In genomic region chr3:127488141-127488672, GRCh38 we compare ENCODE assay signal across 21 cellular contexts.
DNase-seq lines count a peak whose midpoint lies in the region; ATAC-seq, FAIRE-seq and TF ChIP-seq lines count a peak whose summit lies in the region.
"Had no signal": no experiment of that assay in that cellular context is flagged by ENCODE, and none has a peak within 500 bp of the region (broad histone marks: within the 10 kb centered on the region; RNA-seq: fewer than 3 reads in every experiment).

No MANE protein-coding gene starts in this region.

- ATAC-seq in activated T-cell treated with anti-CD3 and anti-CD28 coated beads, Interleukin-2, amount 50 U/mL, for 4 hours: no peak
- ATAC-seq in GM18520 (IDR thresholded peaks at IDR 0.05; ENCODE audit: unreplicated experiment): no peak
- ATAC-seq: A549; CD8-positive, alpha-beta T cell had no signal

- peaks cover 72% of the 10 kb centered on the region for H3K27me3 Mint-ChIP-seq in activated T-cell treated with anti-CD3 and anti-CD28 coated beads, Interleukin-2, amount 50 U/mL, for 24 hours
- peaks cover 46% of the 10 kb centered on the region for H3K27me3 Mint-ChIP-seq in activated T-cell treated with anti-CD3 and anti-CD28 coated beads, Interleukin-2, amount 50 U/mL, for 4 hours (ENCODE audit: low read depth)

- peaks cover 5 to 11% of the 10 kb centered on the region in 2 experiments for H3K9me3 ChIP-seq in H1 (ENCODE audit: insufficient read depth in 2 of 2, low read depth in 1 of 2, low read length in 1 of 2)
- H3K9me3 ChIP-seq: A549, BLaER1 had no signal

- H3K27me3 ChIP-seq in H1 (replicated peaks in 1 of 4; ENCODE audit: control insufficient read depth in 3 of 4, extremely low read depth in 1 of 4, insufficient read depth in 3 of 4, low read length in 3 of 4): no peaks in the 10 kb centered on the region
- H3K27me3 ChIP-seq: BLaER1 had no signal

- peaks cover 0 to 4% (median 0%) of the 10 kb centered on the region in 4 experiments; a peak in 1 of 8 replicates for H3K36me3 ChIP-seq in H1 (ENCODE audit: control insufficient read depth in 2 of 4, insufficient read depth in 4 of 4, low read length in 3 of 4)
- H3K36me3 ChIP-seq: BLaER1 had no signal

- no peak overlapping the region for H3K18ac ChIP-seq in H1 (ENCODE audit: extremely low read depth, low read length)

- no peaks in the 10 kb centered on the region for H3K79me1 ChIP-seq in H1 (ENCODE audit: low read depth, low read length)

- H4K91ac ChIP-seq in H1 (replicated peaks; ENCODE audit: insufficient read length, low read length): no peak overlapping the region

- 0 out of 2 replicates have a peak overlapping the region, but pooled peaks have one; percentile 27 for H2BK12ac ChIP-seq in H1 (ENCODE audit: low read depth, low read length)

- no peak overlapping the region for H4K8ac ChIP-seq in H1 (ENCODE audit: extremely low read depth, insufficient read depth, low read length)

- H3K9ac ChIP-seq in H1 (replicated peaks in 1 of 4; ENCODE audit: extremely low read depth in 1 of 4, low read depth in 3 of 4, low read length in 3 of 4): no peak overlapping the region
- H3K9ac ChIP-seq: BLaER1 had no signal

- H3K27ac Mint-ChIP-seq in activated T-cell treated with anti-CD3 and anti-CD28 coated beads, Interleukin-2, amount 50 U/mL, for 24 hours: no peak overlapping the region
- H3K27ac Mint-ChIP-seq: CD8-positive, alpha-beta T cell; HFFc6 had no signal

- H3K9me3 Mint-ChIP-seq in activated T-cell treated with anti-CD3 and anti-CD28 coated beads, Interleukin-2, amount 50 U/mL, for 24 hours: no peaks in the 10 kb centered on the region
- H3K9me3 Mint-ChIP-seq in activated T-cell treated with anti-CD3 and anti-CD28 coated beads, Interleukin-2, amount 50 U/mL, for 4 hours: no peaks in the 10 kb centered on the region
- H3K9me3 Mint-ChIP-seq: CD8-positive, alpha-beta T cell; HFFc6 had no signal

- H2AFZ ChIP-seq in H1 (ENCODE audit: low read length): no peak overlapping the region

- intact Hi-C loops in posterior vena cava (cut with DNase I): no loop called here

- H3K4me1 Mint-ChIP-seq in activated T-cell treated with anti-CD3 and anti-CD28 coated beads, Interleukin-2, amount 50 U/mL, for 24 hours (ENCODE audit: low read depth): peaks cover 26% of the 10 kb centered on the region
- H3K4me1 Mint-ChIP-seq in activated T-cell treated with anti-CD3 and anti-CD28 coated beads, Interleukin-2, amount 50 U/mL, for 4 hours (ENCODE audit: low read depth): peaks cover 2% of the 10 kb centered on the region

- H3K23me2 ChIP-seq in H1 (ENCODE audit: low read depth, low read length): no peaks in the 10 kb centered on the region

- no peak overlapping the region for H3K56ac ChIP-seq in H1 (replicated peaks; ENCODE audit: insufficient read length, low read depth, low read length)

- FAIRE-seq in H1 (lab: Jason Lieb, UNC) (no peak), frontal cortex (lab: Jason Lieb, UNC) (no peak)
- FAIRE-seq: A549, D721Med, GM12892 had no signal

- TF ChIP-seq EP300 in H1 (IDR thresholded peaks at IDR 0.05; ENCODE audit: borderline replicate concordance in 1 of 2, low read depth in 2 of 2, low read length in 2 of 2): no peak

- H3K4me3 ChIP-seq in H1 (ENCODE audit: extremely low read depth in 1 of 4, insufficient read depth in 2 of 4, low read depth in 3 of 4, low read length in 4 of 4): no peak overlapping the region
- H3K4me3 ChIP-seq: A549, BLaER1 had no signal

- H3K23ac ChIP-seq in H1 (ENCODE audit: insufficient read length): no peak overlapping the region

- H4K5ac ChIP-seq in H1 (ENCODE audit: insufficient read length, low read depth, low read length): no peak overlapping the region

- POLR2A ChIA-PET in H1 (lab: Charles Lee; ENCODE audit: partially characterized antibody): no interaction called here

- CTCF ChIA-PET in H1 (lab: Charles Lee; ENCODE audit: partially characterized antibody): interaction anchor here (0.9 kb wide), 1 partner anchor 10 kb away, joined by 3 read pairs; no protein-coding TSS in a partner anchor

- H4K20me1 ChIP-seq in H1 (replicated peaks in 1 of 2; ENCODE audit: control insufficient read depth in 1 of 2, insufficient read depth in 2 of 2, low read length in 2 of 2): no peaks in the 10 kb centered on the region
- H4K20me1 ChIP-seq: BLaER1 had no signal

- no peak overlapping the region for H2BK15ac ChIP-seq in H1 (ENCODE audit: low read length)

- no peaks in the 10 kb centered on the region for H3K36me3 Mint-ChIP-seq in activated T-cell treated with anti-CD3 and anti-CD28 coated beads, Interleukin-2, amount 50 U/mL, for 24 hours (ENCODE audit: low read depth)
- H3K36me3 Mint-ChIP-seq in activated T-cell treated with anti-CD3 and anti-CD28 coated beads, Interleukin-2, amount 50 U/mL, for 4 hours (ENCODE audit: insufficient read depth): no peaks in the 10 kb centered on the region
- H3K36me3 Mint-ChIP-seq: CD8-positive, alpha-beta T cell had no signal

- H3K4ac ChIP-seq in H1 (replicated peaks; ENCODE audit: insufficient read length, low read depth, low read length): no peak overlapping the region

- H2BK20ac ChIP-seq in H1 (ENCODE audit: low read length): no peak overlapping the region

- H2AK5ac ChIP-seq in H1 (ENCODE audit: low read depth, low read length): no peak overlapping the region

- peak; percentile 18 for DNase-seq in activated T-cell treated with anti-CD3 and anti-CD28 coated beads, Interleukin-2, amount 50 U/mL, for 24 hours
- no peak for DNase-seq in activated T-cell treated with anti-CD3 and anti-CD28 coated beads, Interleukin-2, amount 50 U/mL, for 4 hours
- DNase-seq in GM03348 (ENCODE audit: low spot score) (peak; percentile 3), H1 (ENCODE audit: low read depth in 1 of 2, low spot score in 2 of 2) (peak in 1 of 2 experiments; percentile 33), posterior vena cava (ENCODE audit: low spot score) (peak; percentile 22), erythroblast (lab: John Stamatoyannopoulos, UW) (no peak), frontal cortex (ENCODE audit: low spot score in 2 of 2) (no peak)
- DNase-seq: HFFc6; KG1; NCI-H1105 treated with DMSO at 0.1 percent for 48 hours; NCI-H1694; NCI-H2081 treated with DMSO at 0.1 percent for 48 hours; NCI-H446 treated with DMSO at 0.1 percent for 48 hours; NK-92 treated with Interleukin-12 subunit alpha and Interleukin-12 subunit beta, amount 100 ng/mL, for 24 hours; SHP77 had no signal

- H3K79me2 ChIP-seq in H1 (ENCODE audit: control insufficient read depth in 1 of 2, insufficient read depth in 2 of 2, low read length in 2 of 2): no peaks in the 10 kb centered on the region

- 77% methylated on average over 8 of the region's 8 CpGs; no CpG with 5 or more reads in 1 of the 2 experiments for WGBS in H1 (ENCODE audit: extremely low coverage in 1 of 2, insufficient coverage in 1 of 2, insufficient read length in 1 of 2, insufficient replicate concordance in 2 of 2, low coverage in 1 of 2, low lambda C conversion rate in 2 of 2, missing lambda C conversion rate in 1 of 2), 2 experiments

- no peak for TF ChIP-seq RAD21 in H1 (IDR thresholded peaks at IDR 0.05 in 1 of 2, conservative IDR thresholded peaks at IDR 0.05 in 1 of 2; ENCODE audit: low read depth in 2 of 2, low read length in 2 of 2)

- H3K4me3 Mint-ChIP-seq in activated T-cell treated with anti-CD3 and anti-CD28 coated beads, Interleukin-2, amount 50 U/mL, for 24 hours: no peak overlapping the region
- no peak overlapping the region for H3K4me3 Mint-ChIP-seq in activated T-cell treated with anti-CD3 and anti-CD28 coated beads, Interleukin-2, amount 50 U/mL, for 4 hours
- H3K4me3 Mint-ChIP-seq: CD8-positive, alpha-beta T cell; HFFc6 had no signal

- no peak overlapping the region for H2BK5ac ChIP-seq in H1 (ENCODE audit: low read depth, low read length)

- no peak overlapping the region for H3K27ac ChIP-seq in H1 (ENCODE audit: low read depth, low read length)
- H3K27ac ChIP-seq: A549, BLaER1 had no signal

- TF ChIP-seq POLR2A in H1 (IDR thresholded peaks at IDR 0.05; ENCODE audit: control extremely low read depth in 1 of 2, low read depth in 2 of 2, low read length in 2 of 2): no peak
- TF ChIP-seq POLR2A in erythroblast (IDR thresholded peaks at IDR 0.05; ENCODE audit: low read length): no peak

- H2BK120ac ChIP-seq in H1 (replicated peaks; ENCODE audit: low read depth, low read length): no peak overlapping the region

- no peak for TF ChIP-seq CTCF in H1 (IDR thresholded peaks at IDR 0.05; ENCODE audit: control extremely low read depth in 1 of 3, insufficient read depth in 1 of 3, low read depth in 1 of 3, low read length in 3 of 3)

- H3K14ac ChIP-seq in H1 (ENCODE audit: insufficient read length): no peak overlapping the region

- no peak overlapping the region for H3K4me2 ChIP-seq in H1 (ENCODE audit: insufficient read depth in 1 of 2, low read depth in 2 of 2, low read length in 2 of 2)
- H3K4me2 ChIP-seq: A549, BLaER1 had no signal

- peaks cover 0 to 4% (median 2%) of the 10 kb centered on the region in 4 experiments; a peak in 2 of 7 replicates for H3K4me1 ChIP-seq in H1 (replicated peaks in 1 of 4; ENCODE audit: control insufficient read depth in 3 of 4, insufficient read depth in 4 of 4, low read length in 3 of 4)
- H3K4me1 ChIP-seq: A549 had no signal

TF ChIP-seq in H1, 55 proteins besides CTCF, POLR2A, EP300 and RAD21:
- TF ChIP-seq RXRA (IDR thresholded peaks at IDR 0.05; ENCODE audit: insufficient read depth, low read depth, low read length) (no peak), TEAD4 (IDR thresholded peaks at IDR 0.05; ENCODE audit: low read depth, low read length) (no peak), SUZ12 (IDR thresholded peaks at IDR 0.05; ENCODE audit: low read length) (no peak), SRF (IDR thresholded peaks at IDR 0.05; ENCODE audit: low read depth, low read length) (no peak), CHD2 (IDR thresholded peaks at IDR 0.05; ENCODE audit: low read length) (no peak), KDM1A (IDR thresholded peaks at IDR 0.05; ENCODE audit: borderline replicate concordance, low read length) (no peak), ASH2L (IDR thresholded peaks at IDR 0.05; ENCODE audit: low read length) (no peak), E2F6 (IDR thresholded peaks at IDR 0.05) (no peak), EZH2 (IDR thresholded peaks at IDR 0.05; ENCODE audit: low read depth, low read length, severe bottlenecking) (no peak)
TF ChIP-seq in H1: peak in this region for 0.

Comparison
In these comparisons a context has a peak if more than half of its experiments do, and no peak if none do; other contexts are left out.
1. DNase-seq: peak in activated T-cell treated with anti-CD3 and anti-CD28 coated beads, Interleukin-2, amount 50 U/mL, for 24 hours (single experiment), GM03348 (single experiment) and posterior vena cava (single experiment); none in activated T-cell treated with anti-CD3 and anti-CD28 coated beads, Interleukin-2, amount 50 U/mL, for 4 hours (single experiment), erythroblast (0 of 2) and frontal cortex (0 of 2).